In genomic region chr12:6374781-6375150, GRCh38 we compare ENCODE assay signal across 1 cellular context.
TF ChIP-seq lines count a peak whose summit lies in the region.

No MANE protein-coding gene starts in this region.

TF ChIP-seq in IMR-90, 13 proteins besides CTCF, POLR2A, EP300 and RAD21:
- TF ChIP-seq USF2 (IDR thresholded peaks at IDR 0.05; ENCODE audit: low read depth, low read length) = no peak
TF ChIP-seq in IMR-90: peak in this region for 0.
